ENCODE assay signal across 8 cellular contexts in the genomic region with DNA sequence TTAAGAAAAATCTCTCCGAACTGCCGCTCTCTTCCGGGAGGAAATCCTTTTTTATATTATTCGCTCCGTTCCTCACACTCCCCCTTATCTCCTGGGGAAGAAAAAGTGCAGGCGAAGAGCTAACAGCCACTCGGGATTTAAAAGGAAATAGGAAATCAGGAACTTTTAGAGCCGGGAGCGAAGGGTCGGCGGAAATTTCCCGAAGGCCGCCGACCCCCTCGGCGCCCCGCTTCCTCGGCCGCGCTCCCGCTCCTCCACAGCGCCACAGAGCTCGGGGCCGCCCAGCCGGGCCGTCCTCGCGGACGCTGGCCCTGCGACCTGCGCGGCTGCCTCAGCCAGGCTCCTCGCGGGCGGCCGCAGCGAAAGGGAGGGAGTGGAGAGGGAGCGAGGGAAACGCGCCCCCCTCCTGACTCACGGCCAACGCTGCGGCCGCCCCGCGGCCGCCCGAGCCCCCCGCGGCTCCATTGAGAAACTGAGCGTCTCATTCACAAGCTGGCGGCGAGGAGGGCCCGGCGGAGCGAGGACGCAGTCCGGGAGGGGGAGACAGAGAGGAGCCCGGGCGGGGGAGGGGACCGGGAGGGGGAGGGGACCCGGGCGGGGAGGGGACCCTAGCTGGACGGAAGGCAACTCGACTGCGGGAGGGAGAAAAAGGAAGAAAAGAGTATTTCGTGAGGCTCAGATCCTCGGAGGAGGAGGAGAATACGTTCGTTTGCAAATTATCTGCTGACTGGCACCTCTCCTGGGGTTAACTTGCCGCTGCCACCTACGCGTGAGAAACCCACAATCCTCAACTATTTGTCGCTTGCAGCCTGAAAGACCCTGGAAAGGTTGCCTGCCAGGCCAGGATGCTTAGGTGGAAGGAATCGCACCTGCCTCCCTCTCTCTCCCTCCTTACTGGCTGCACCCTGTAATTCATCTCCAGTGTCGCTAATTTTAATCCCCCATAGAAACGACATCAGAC. TPM values are rescaled to one million over a fixed set of nuclear protein-coding genes. Genes with fewer than 3 reads are reported as not detected.
DNase-seq lines count a peak whose midpoint lies in the region; ATAC-seq and TF ChIP-seq lines count a peak whose summit lies in the region.

A gene (minus strand): TSS at position 368 of the 961 bp plus-strand sequence. CDS start 539 bp downstream, outside the sequence.

- DNase-seq in DMS79 treated with DMSO at 0.1 percent for 48 hours (lab: John Stamatoyannopoulos, UW) (peak; percentile 50), DMS79 (lab: John Stamatoyannopoulos, UW) (no peak), NCI-H774 (lab: John Stamatoyannopoulos, UW) (peak; percentile 72), ecto neural progenitor cell (ENCODE audit: low spot score) (peak; percentile 92), lower leg skin (ENCODE audit: low spot score in 2 of 2) (peak; percentile 59 to 95)
- peak; percentile 81 for DNase-seq in activated CD4-positive, alpha-beta memory T cell treated with anti-CD3 and anti-CD28 coated beads, Interleukin-2, amount 10 ng/mL, durations not matched to agents 7 days and 5 days
- peak; percentile 73 for DNase-seq in stimulated activated CD4-positive, alpha-beta T cell treated with anti-CD3 and anti-CD28 coated beads, Interleukin-4, amount 100 ng/mL, for 24 hours

- TF ChIP-seq POLR2A in lower leg skin (IDR thresholded peaks at IDR 0.05), result no peak

- CTCF ChIA-PET in activated CD4-positive, alpha-beta memory T cell treated with anti-CD3 and anti-CD28 coated beads, Interleukin-2, amount 10 ng/mL, durations not matched to agents 7 days and 5 days (lab: Charles Lee), result interaction anchor here (0.7 to 3.1 kb wide), 20 partner anchors 10 to 331 kb away, joined by 3 to 29 read pairs (median 4); a partner anchor contains a TSS

- WGBS in lower leg skin, 2 donors, result 0 to 1% methylated on average over 68 to 77 of the region's 77 CpGs

- H3K4me3 ChIP-seq in lower leg skin (ENCODE audit: low read depth, poor library complexity, severe bottlenecking), result peak within 1 kb of the TSS; percentile 72

- intact Hi-C loops in lower leg skin (cut with DNase I; ENCODE audit: low total_unique reads), result no loop called here

- POLR2A ChIA-PET in activated CD4-positive, alpha-beta memory T cell treated with anti-CD3 and anti-CD28 coated beads, Interleukin-2, amount 10 ng/mL, durations not matched to agents 7 days and 5 days (lab: Charles Lee), result interaction anchor here (0.8 to 4.5 kb wide), 18 partner anchors 11 to 556 kb away, joined by 3 to 83 read pairs (median 6); a partner anchor contains a TSS

- H3K4me3 Mint-ChIP-seq in activated CD4-positive, alpha-beta memory T cell treated with anti-CD3 and anti-CD28 coated beads, Interleukin-2, amount 10 ng/mL, durations not matched to agents 7 days and 5 days, result peak within 1 kb of the TSS; percentile 86

- H3K9me3 Mint-ChIP-seq in activated CD4-positive, alpha-beta memory T cell treated with anti-CD3 and anti-CD28 coated beads, Interleukin-2, amount 10 ng/mL, durations not matched to agents 7 days and 5 days, result no peaks in the 10 kb centered on the region

- peak; percentile 59 for ATAC-seq in HG03175 (IDR thresholded peaks at IDR 0.05; ENCODE audit: unreplicated experiment)

- peaks cover 13% of the 10 kb centered on the region for H3K36me3 Mint-ChIP-seq in activated CD4-positive, alpha-beta memory T cell treated with anti-CD3 and anti-CD28 coated beads, Interleukin-2, amount 10 ng/mL, durations not matched to agents 7 days and 5 days (ENCODE audit: low read depth)

- no peak for TF ChIP-seq CTCF in lower leg skin (IDR thresholded peaks at IDR 0.05)

- peak within 1 kb of the TSS; percentile 93 for H3K27ac Mint-ChIP-seq in activated CD4-positive, alpha-beta memory T cell treated with anti-CD3 and anti-CD28 coated beads, Interleukin-2, amount 10 ng/mL, durations not matched to agents 7 days and 5 days

- H3K4me1 Mint-ChIP-seq in activated CD4-positive, alpha-beta memory T cell treated with anti-CD3 and anti-CD28 coated beads, Interleukin-2, amount 10 ng/mL, durations not matched to agents 7 days and 5 days, result peaks cover 24% of the 10 kb centered on the region

- H3K27me3 Mint-ChIP-seq in activated CD4-positive, alpha-beta memory T cell treated with anti-CD3 and anti-CD28 coated beads, Interleukin-2, amount 10 ng/mL, durations not matched to agents 7 days and 5 days, result no peaks in the 10 kb centered on the region

RNA-seq across cellular contexts. Expression of the gene that starts here (rescaled TPM):
- total RNA-seq in activated CD4-positive, alpha-beta memory T cell treated with anti-CD3 and anti-CD28 coated beads, Interleukin-2, amount 10 ng/mL, durations not matched to agents 7 days and 5 days, result 10 to 100 TPM; 41.4 to 41.6 TPM
- total RNA-seq in lower leg skin, result 10 to 100 TPM in 3 of 4 donors, 1 to 10 TPM in 1; 7.3 to 15.5 (median 10.8) TPM
